Comparison of ENCODE assay signal across 15 cellular contexts in the genomic region with DNA sequence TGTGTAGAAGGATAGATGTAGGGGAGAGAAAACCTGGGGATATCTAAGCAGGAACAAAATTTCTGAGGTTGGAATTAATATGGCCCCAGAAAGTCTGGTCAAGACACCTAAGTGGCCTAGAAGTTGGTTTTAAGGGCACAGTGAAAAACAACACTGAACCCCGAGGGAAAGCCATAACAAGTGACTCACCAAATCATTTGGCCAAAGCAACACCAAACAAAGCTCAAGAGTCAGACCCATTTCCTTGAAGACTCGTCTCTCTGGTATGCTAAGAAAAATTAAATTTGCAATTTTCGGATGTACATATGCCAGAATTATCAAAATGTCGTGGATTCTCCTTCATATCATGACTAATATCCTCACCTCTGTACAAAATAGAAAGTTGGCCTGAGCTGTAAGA.
DNase-seq lines count a peak whose midpoint lies in the region; ATAC-seq and TF ChIP-seq lines count a peak whose summit lies in the region.
"Had no signal": no experiment of that assay in that cellular context is flagged by ENCODE, and none has a peak within 500 bp of the region (broad histone marks: within the 10 kb centered on the region; RNA-seq: fewer than 3 reads in every experiment).

No MANE protein-coding gene starts in this region.

- no peak overlapping the region for H2BK12ac ChIP-seq in mesenchymal stem cell (ENCODE audit: low read length in 2 of 2)

- H3K36me3 ChIP-seq in mesenchymal stem cell (ENCODE audit: control insufficient read depth in 1 of 2, insufficient read depth in 2 of 2, low read depth in 1 of 2, low read length in 2 of 2) = no peaks in the 10 kb centered on the region

- no peak overlapping the region for H2BK5ac ChIP-seq in mesenchymal stem cell (ENCODE audit: low read depth, low read length, poor library complexity, severe bottlenecking)

- H3K36me3 Mint-ChIP-seq in CD14-positive monocyte (peaks cover 10 to 19% of the 10 kb centered on the region in 2 donors), immature natural killer cell (no peaks in the 10 kb centered on the region)
- H3K36me3 Mint-ChIP-seq in activated naive CD8-positive, alpha-beta T cell treated with anti-CD3 and anti-CD28 coated beads, Interleukin-2, amount 10 ng/mL, durations not matched to agents 7 days and 5 days = peaks cover 20% of the 10 kb centered on the region

- H3K9me3 Mint-ChIP-seq in CD14-positive monocyte (peaks cover 0 to 3% (median 0%) of the 10 kb centered on the region in 7 donors), immature natural killer cell (no peaks in the 10 kb centered on the region)
- H3K9me3 Mint-ChIP-seq in activated naive CD8-positive, alpha-beta T cell treated with anti-CD3 and anti-CD28 coated beads, Interleukin-2, amount 10 ng/mL, durations not matched to agents 7 days and 5 days = peaks cover 16% of the 10 kb centered on the region

- H3K23ac ChIP-seq in mesenchymal stem cell (ENCODE audit: low read length in 2 of 2) = no peak overlapping the region

- H3K18ac ChIP-seq in mesenchymal stem cell (ENCODE audit: low read depth in 1 of 2, low read length in 2 of 2) = no peak overlapping the region

- POLR2A ChIA-PET in activated naive CD8-positive, alpha-beta T cell treated with anti-CD3 and anti-CD28 coated beads, Interleukin-2, amount 10 ng/mL, durations not matched to agents 7 days and 5 days (lab: Charles Lee) = interaction anchor here (0.9 to 1.4 kb wide), 2 partner anchors 27 to 120 kb away, joined by 3 read pairs; no protein-coding TSS in a partner anchor

- H3K27ac Mint-ChIP-seq in CD14-positive monocyte (peak overlapping the region; percentile 98 to 99 (median 98)), immature natural killer cell (no peak overlapping the region)
- H3K27ac Mint-ChIP-seq in activated naive CD8-positive, alpha-beta T cell treated with anti-CD3 and anti-CD28 coated beads, Interleukin-2, amount 10 ng/mL, durations not matched to agents 7 days and 5 days = peak overlapping the region; percentile 6

- H4K91ac ChIP-seq in mesenchymal stem cell (ENCODE audit: low read length) = no peak overlapping the region

- 51% methylated on average over 4 of the region's 4 CpGs for WGBS in mesenchymal stem cell

- H3K4me3 Mint-ChIP-seq in CD14-positive monocyte = peak overlapping the region in 1 of 2 donors; percentile 61
- H3K4me3 Mint-ChIP-seq in activated naive CD8-positive, alpha-beta T cell treated with anti-CD3 and anti-CD28 coated beads, Interleukin-2, amount 10 ng/mL, durations not matched to agents 7 days and 5 days = no peak overlapping the region
- H3K4me3 Mint-ChIP-seq in immature natural killer cell = peak overlapping the region in 2 of 5 donors; percentile 28 to 56

- no peak overlapping the region for H2AFZ ChIP-seq in mesenchymal stem cell (ENCODE audit: low read depth, low read length)

- no peak for TF ChIP-seq CTCF in CD14-positive monocyte (IDR thresholded peaks at IDR 0.05)

- H3K27me3 Mint-ChIP-seq in CD14-positive monocyte (ENCODE audit: low read depth in 3 of 3) (peaks cover 5 to 22% (median 7%) of the 10 kb centered on the region in 3 donors), immature natural killer cell (ENCODE audit: low read depth in 3 of 3) (peaks cover 2 to 14% (median 5%) of the 10 kb centered on the region in 3 donors)
- no peaks in the 10 kb centered on the region for H3K27me3 Mint-ChIP-seq in activated naive CD8-positive, alpha-beta T cell treated with anti-CD3 and anti-CD28 coated beads, Interleukin-2, amount 10 ng/mL, durations not matched to agents 7 days and 5 days

- no peak for ATAC-seq in activated naive CD8-positive, alpha-beta T cell treated with anti-CD3 and anti-CD28 coated beads, Interleukin-2, amount 10 ng/mL, durations not matched to agents 7 days and 5 days (ENCODE audit: low read depth)
- ATAC-seq in HG02938 (IDR thresholded peaks at IDR 0.05; ENCODE audit: unreplicated experiment) (no peak), GM19455 (IDR thresholded peaks at IDR 0.05; ENCODE audit: unreplicated experiment) (no peak), HG03139 (IDR thresholded peaks at IDR 0.05; ENCODE audit: unreplicated experiment) (no peak)

- no peaks in the 10 kb centered on the region for H3K4me1 ChIP-seq in mesenchymal stem cell (ENCODE audit: control insufficient read depth, insufficient read depth, low read depth, low read length)

- H3K14ac ChIP-seq in mesenchymal stem cell (ENCODE audit: low read length in 2 of 2) = no peak overlapping the region

- no peak overlapping the region for H2AK5ac ChIP-seq in mesenchymal stem cell (ENCODE audit: low read length, severe bottlenecking)

- intact Hi-C loops in CD14-positive monocyte (cut with micrococcal nuclease) = loop anchor here in 1 of 2 donors (1.0 to 5.0 kb wide), 4 partner anchors 75 to 242 kb away; partner anchors contain the start of gene SEL1L3

- H3K4me1 Mint-ChIP-seq in CD14-positive monocyte = peaks cover 64% of the 10 kb centered on the region
- H3K4me1 Mint-ChIP-seq in activated naive CD8-positive, alpha-beta T cell treated with anti-CD3 and anti-CD28 coated beads, Interleukin-2, amount 10 ng/mL, durations not matched to agents 7 days and 5 days = peaks cover 43% of the 10 kb centered on the region
- peaks cover 25 to 44% of the 10 kb centered on the region in 2 donors for H3K4me1 Mint-ChIP-seq in immature natural killer cell

- H3K4me2 ChIP-seq in mesenchymal stem cell (ENCODE audit: low read length, poor library complexity, severe bottlenecking) = no peak overlapping the region

- no peak overlapping the region for H3K4me3 ChIP-seq in mesenchymal stem cell (ENCODE audit: insufficient read depth in 1 of 2, low read depth in 1 of 2, low read length in 2 of 2)

- H2BK15ac ChIP-seq in mesenchymal stem cell (ENCODE audit: low read depth, poor library complexity, severe bottlenecking) = no peak overlapping the region

- peak overlapping the region; percentile 67 for H3K9ac ChIP-seq in mesenchymal stem cell (ENCODE audit: low read length)

- H3K27ac ChIP-seq in mesenchymal stem cell (ENCODE audit: low read length, poor library complexity, severe bottlenecking) = no peak overlapping the region

- H3K27me3 ChIP-seq in mesenchymal stem cell (ENCODE audit: control insufficient read depth in 1 of 2, insufficient read depth in 1 of 2, low read length in 2 of 2) = peaks cover 0 to 16% of the 10 kb centered on the region in 2 experiments

- H4K8ac ChIP-seq in mesenchymal stem cell (ENCODE audit: low read length) = no peak overlapping the region

- no peak overlapping the region for H2BK120ac ChIP-seq in mesenchymal stem cell (ENCODE audit: low read depth, low read length)

- DNase-seq in CD14-positive monocyte (ENCODE audit: low spot score) = no peak
- peak; percentile 58 for DNase-seq in HT1080 (ENCODE audit: low read depth)
- no peak for DNase-seq in activated naive CD8-positive, alpha-beta T cell treated with anti-CD3 and anti-CD28 coated beads, Interleukin-2, amount 10 ng/mL, durations not matched to agents 7 days and 5 days
- DNase-seq in mesenchymal stem cell = no peak
- no peak for DNase-seq in immature natural killer cell
- DNase-seq: C1 segment of cervical spinal cord; kidney glomerular epithelial cell; NCI-H2081; NCI-H82; Right ventricle myocardium superior; stimulated activated CD4-positive, alpha-beta T cell treated with anti-CD3 and anti-CD28 coated beads, Interleukin-4, amount 100 ng/mL, for 1 hour; stimulated activated naive CD4-positive, alpha-beta T cell had no signal

- no peaks in the 10 kb centered on the region for H3K9me3 ChIP-seq in mesenchymal stem cell (ENCODE audit: control insufficient read depth, low read length)

- no peak overlapping the region for H3K4ac ChIP-seq in mesenchymal stem cell (ENCODE audit: low read depth in 1 of 2, low read length in 2 of 2)

- H3K79me1 ChIP-seq in mesenchymal stem cell (replicated peaks; ENCODE audit: low read length, poor library complexity, severe bottlenecking) = no peaks in the 10 kb centered on the region

Comparison
In these comparisons a context has a peak if more than half of its experiments do, and no peak if none do; other contexts are left out.
1. H3K27ac Mint-ChIP-seq: peak in CD14-positive monocyte (7 of 7) and activated naive CD8-positive, alpha-beta T cell treated with anti-CD3 and anti-CD28 coated beads, Interleukin-2, amount 10 ng/mL, durations not matched to agents 7 days and 5 days (single experiment); none in immature natural killer cell (0 of 6).